Comparison of ENCODE assay signal across 13 cellular contexts in genomic region chr2:25894135-25894830, GRCh38. TPM values are rescaled to one million over a fixed set of nuclear protein-coding genes. Genes with fewer than 3 reads are reported as not detected.
A peak's percentile ranks its signal among the peaks of the same experiment; 100 is the strongest.
DNase-seq lines count a peak whose midpoint lies in the region; ATAC-seq and TF ChIP-seq lines count a peak whose summit lies in the region.
"Had no signal": no experiment of that assay in that cellular context is flagged by ENCODE, and none has a peak within 500 bp of the region (broad histone marks: within the 10 kb centered on the region; RNA-seq: fewer than 3 reads in every experiment).

No MANE protein-coding gene starts in this region.

- H3K27ac Mint-ChIP-seq in Calu3 (ENCODE audit: unreplicated experiment) = no peak overlapping the region
- H3K27ac Mint-ChIP-seq: neural progenitor cell had no signal

- H3K4me2 ChIP-seq in MM.1S (ENCODE audit: low read depth, low read length) = no peak overlapping the region
- H3K4me2 ChIP-seq: neural progenitor cell had no signal

- ATAC-seq in HG03097 (IDR thresholded peaks at IDR 0.05; ENCODE audit: low FRiP score, unreplicated experiment) (no peak), HG03469 (IDR thresholded peaks at IDR 0.05; ENCODE audit: unreplicated experiment) (no peak)

- H2AFZ ChIP-seq in MM.1S (ENCODE audit: low read length) = no peak overlapping the region

- peaks cover 8% of the 10 kb centered on the region for H3K4me1 Mint-ChIP-seq in Calu3 (ENCODE audit: low read depth, unreplicated experiment)

- H3K9ac ChIP-seq in colonic mucosa (ENCODE audit: low read depth in 2 of 2, low read length in 2 of 2) (no peak overlapping the region), MM.1S (ENCODE audit: low read length) (no peak overlapping the region)
- H3K9ac ChIP-seq: neural progenitor cell had no signal

- CTCF ChIA-PET in Calu3 (lab: Charles Lee) = interaction anchor here (0.6 to 1.1 kb wide), 2 partner anchors 16 to 1020 kb away, joined by 3 to 5 read pairs; partner anchors contain the start of gene ASXL2

- peaks cover 6% of the 10 kb centered on the region for H3K27me3 Mint-ChIP-seq in Calu3 (ENCODE audit: unreplicated experiment)

- H3K9me2 ChIP-seq in MM.1S (replicated peaks; ENCODE audit: insufficient read depth, low read length) = no peaks in the 10 kb centered on the region

- H3K27ac ChIP-seq in colonic mucosa (no peak overlapping the region), MM.1S (ENCODE audit: low read length) (no peak overlapping the region)
- H3K27ac ChIP-seq: neural progenitor cell had no signal

- no peaks in the 10 kb centered on the region for H3K79me2 ChIP-seq in MM.1S (ENCODE audit: low read length)

- H3K36me3 ChIP-seq in colonic mucosa (no peaks in the 10 kb centered on the region), MM.1S (replicated peaks; ENCODE audit: insufficient read depth, low read length) (no peaks in the 10 kb centered on the region)
- H3K36me3 ChIP-seq: neural progenitor cell had no signal

- H3K27me3 ChIP-seq in colonic mucosa (no peaks in the 10 kb centered on the region), MM.1S (replicated peaks; ENCODE audit: insufficient read depth, low read length) (no peaks in the 10 kb centered on the region)
- H3K27me3 ChIP-seq: neural progenitor cell had no signal

- H3F3A ChIP-seq in MM.1S (ENCODE audit: insufficient read depth, low read length) = no peaks in the 10 kb centered on the region

- no peak overlapping the region for H3K4me3 Mint-ChIP-seq in Calu3 (ENCODE audit: low read depth, unreplicated experiment)
- H3K4me3 Mint-ChIP-seq: neural progenitor cell had no signal

- BruUV-seq in Calu3 (replicated peaks; lab: Mats Ljungman, UMichigan) = no TSS peak

- H4K20me1 ChIP-seq in MM.1S (ENCODE audit: insufficient read depth, low read length) = no peaks in the 10 kb centered on the region

- intact Hi-C loops in Calu3 (cut with micrococcal nuclease; ENCODE audit: unreplicated experiment) = no loop called here
- intact Hi-C loops in colonic mucosa (cut with DNase I) = no loop called here

- H3K36me3 Mint-ChIP-seq in Calu3 (ENCODE audit: insufficient read depth, unreplicated experiment) = no peaks in the 10 kb centered on the region
- H3K36me3 Mint-ChIP-seq: neural progenitor cell had no signal

- H3K9me3 Mint-ChIP-seq in Calu3 (ENCODE audit: low read depth, unreplicated experiment) = no peaks in the 10 kb centered on the region
- H3K9me3 Mint-ChIP-seq: neural progenitor cell had no signal

- H3K4me1 ChIP-seq in colonic mucosa (no peaks in the 10 kb centered on the region), MM.1S (ENCODE audit: low read length) (no peaks in the 10 kb centered on the region)

- TF ChIP-seq CTCF in Calu3 (IDR thresholded peaks at IDR 0.05; ENCODE audit: unreplicated experiment) = no peak
- no peak for TF ChIP-seq CTCF in colonic mucosa (IDR thresholded peaks at IDR 0.05)
- TF ChIP-seq CTCF in MM.1S (IDR thresholded peaks at IDR 0.05; ENCODE audit: low read length) = no peak

- DNase-seq in Calu3 (peak; percentile 13), NCI-H1694 (lab: John Stamatoyannopoulos, UW) (peak; percentile 31), colonic mucosa (peak; percentile 54), medulla oblongata (ENCODE audit: extremely low spot score) (peak; percentile 73), MM.1S (no peak), HuH-7.5 (ENCODE audit: low spot score) (no peak)
- DNase-seq: activated gamma-delta T cell treated with Interleukin-2 at 50 U/mL for 16 hours; effector CD8-positive, alpha-beta T cell; NCI-H2107; stimulated activated CD4-positive, alpha-beta T cell treated with anti-CD3 and anti-CD28 coated beads, Interleukin-1b, Interleukin-23, amount 100 ng/mL, for 48 hours had no signal

- H3K4me3 ChIP-seq in colonic mucosa (no peak overlapping the region), MM.1S (ENCODE audit: low read length) (no peak overlapping the region)
- H3K4me3 ChIP-seq: neural progenitor cell had no signal

- no peaks in the 10 kb centered on the region for H3K9me3 ChIP-seq in colonic mucosa
- no peaks in the 10 kb centered on the region for H3K9me3 ChIP-seq in MM.1S (replicated peaks; ENCODE audit: insufficient read depth, low read length)

RNA-seq across cellular contexts. Expression of gene ASXL2, which starts 16.0 kb away (rescaled TPM):
- total RNA-seq in Calu3 (2022) (42.4 and 42.8 TPM in 2 replicates), colonic mucosa (10 to 100 TPM; 28.6 to 32.7 TPM)

Comparison
In these comparisons a context has a peak if more than half of its experiments do, and no peak if none do; other contexts are left out.
1. DNase-seq: peak in Calu3 (single experiment), NCI-H1694 (single experiment), colonic mucosa (single experiment) and medulla oblongata (single experiment); none in MM.1S (single experiment) and HuH-7.5 (single experiment).